In genomic region chr4:7719354-7720174, GRCh38 we compare ENCODE assay signal across 8 cellular contexts.
DNase-seq lines count a peak whose midpoint lies in the region; ATAC-seq, FAIRE-seq and TF ChIP-seq lines count a peak whose summit lies in the region.

No MANE protein-coding gene starts in this region.

- 25 to 51% (median 26%) methylated on average over 17 to 33 of the region's 33 CpGs for WGBS in ovary, 3 donors

- H3K4me3 ChIP-seq in OCI-LY1 (ENCODE audit: low read depth, low read length, poor library complexity, severe bottlenecking) (no peak overlapping the region), fibroblast of mammary gland (ENCODE audit: control insufficient read depth, low read depth, low read length) (no peak overlapping the region), ovary (no peak overlapping the region)

- H3K27ac ChIP-seq in OCI-LY1 (ENCODE audit: low read depth, low read length, poor library complexity, severe bottlenecking) (no peak overlapping the region), ovary (no peak overlapping the region)

- H3K27me3 ChIP-seq in OCI-LY1 (ENCODE audit: insufficient read depth, low read length): no peaks in the 10 kb centered on the region
- H3K27me3 ChIP-seq in ovary: no peaks in the 10 kb centered on the region

- H3K4me1 Mint-ChIP-seq in activated T-cell treated with anti-CD3 and anti-CD28 coated beads, Interleukin-2, amount 50 U/mL, for 72 hours (ENCODE audit: low read depth): no peaks in the 10 kb centered on the region
- H3K4me1 Mint-ChIP-seq in type B pancreatic cell (ENCODE audit: unreplicated experiment): peaks cover 3% of the 10 kb centered on the region

- H3K9me2 ChIP-seq in OCI-LY1 (ENCODE audit: low read depth, low read length): no peaks in the 10 kb centered on the region

- H3K9me3 Mint-ChIP-seq in activated T-cell treated with anti-CD3 and anti-CD28 coated beads, Interleukin-2, amount 50 U/mL, for 72 hours: peaks cover 4 to 7% of the 10 kb centered on the region in 2 donors
- no peaks in the 10 kb centered on the region for H3K9me3 Mint-ChIP-seq in type B pancreatic cell

- H3K27ac Mint-ChIP-seq in activated T-cell treated with anti-CD3 and anti-CD28 coated beads, Interleukin-2, amount 50 U/mL, for 72 hours: no peak overlapping the region
- H3K27ac Mint-ChIP-seq in type B pancreatic cell: no peak overlapping the region

- H3K36me3 ChIP-seq in OCI-LY1 (ENCODE audit: insufficient read depth, low read length) (no peaks in the 10 kb centered on the region), ovary (no peaks in the 10 kb centered on the region)

- H3K79me2 ChIP-seq in OCI-LY1 (ENCODE audit: insufficient read depth, low read length): no peaks in the 10 kb centered on the region

- TF ChIP-seq CTCF in OCI-LY1 (IDR thresholded peaks at IDR 0.05; ENCODE audit: low read length): peak; percentile 48
- peak; percentile 65 for TF ChIP-seq CTCF in fibroblast of mammary gland (conservative IDR thresholded peaks at IDR 0.05; ENCODE audit: control insufficient read depth, insufficient read depth, low read depth, low read length)
- peak; percentile 77 to 81 (median 80) for TF ChIP-seq CTCF in ovary (IDR thresholded peaks at IDR 0.05)
- TF ChIP-seq CTCF in type B pancreatic cell (conservative IDR thresholded peaks at IDR 0.05): peak; percentile 95

- intact Hi-C loops in ovary (cut with DNase I): loop anchor here (2.0 to 10.0 kb wide), 5 partner anchors 255 to 527 kb away; partner anchors contain the start of gene SORCS2 (in 4 of the 4)

- no peaks in the 10 kb centered on the region for H3K4me1 ChIP-seq in OCI-LY1 (ENCODE audit: insufficient read depth, low read length, severe bottlenecking)
- peaks cover 2% of the 10 kb centered on the region for H3K4me1 ChIP-seq in ovary (ENCODE audit: insufficient read depth)

- TF ChIP-seq POLR2A in GM12891 (IDR thresholded peaks at IDR 0.05; ENCODE audit: low read depth, low read length) (no peak), ovary (IDR thresholded peaks at IDR 0.05) (no peak)

- peaks cover 23% of the 10 kb centered on the region for H3K27me3 Mint-ChIP-seq in activated T-cell treated with anti-CD3 and anti-CD28 coated beads, Interleukin-2, amount 50 U/mL, for 72 hours (ENCODE audit: low read depth)
- H3K27me3 Mint-ChIP-seq in type B pancreatic cell: peaks cover 23% of the 10 kb centered on the region

- no peaks in the 10 kb centered on the region for H3F3A ChIP-seq in OCI-LY1 (ENCODE audit: insufficient read depth, low read length)

- peaks cover 0 to 2% of the 10 kb centered on the region in 2 donors for H3K36me3 Mint-ChIP-seq in activated T-cell treated with anti-CD3 and anti-CD28 coated beads, Interleukin-2, amount 50 U/mL, for 72 hours (ENCODE audit: insufficient read depth in 2 of 2)
- H3K36me3 Mint-ChIP-seq in type B pancreatic cell: peaks cover 8% of the 10 kb centered on the region

- ATAC-seq in activated T-cell treated with anti-CD3 and anti-CD28 coated beads, Interleukin-2, amount 50 U/mL, for 72 hours (replicated peaks in 1 of 2): peak; percentile 56 to 68
- no peak for ATAC-seq in HG03342 (IDR thresholded peaks at IDR 0.05; ENCODE audit: unreplicated experiment)

- no peaks in the 10 kb centered on the region for H4K20me1 ChIP-seq in OCI-LY1 (ENCODE audit: insufficient read depth, low read length)

- TF ChIP-seq EP300 in ovary (IDR thresholded peaks at IDR 0.05): no peak

- FAIRE-seq in GM12891 (lab: Jason Lieb, UNC): no peak

- H3K4me3 Mint-ChIP-seq in activated T-cell treated with anti-CD3 and anti-CD28 coated beads, Interleukin-2, amount 50 U/mL, for 72 hours: no peak overlapping the region
- no peak overlapping the region for H3K4me3 Mint-ChIP-seq in type B pancreatic cell

- no peak overlapping the region for H3K9ac ChIP-seq in OCI-LY1 (ENCODE audit: low read length)

- no peak overlapping the region for H3K4me2 ChIP-seq in OCI-LY1 (ENCODE audit: low read length)

- DNase-seq in 8988T (peak; percentile 96), GM12891 (ENCODE audit: insufficient read length, low spot score) (peak; percentile 90), fibroblast of mammary gland (ENCODE audit: low read depth) (peak; percentile 19), ovary (peak; percentile 69 to 87 (median 83)), type B pancreatic cell (ENCODE audit: extremely low spot score, unreplicated experiment) (peak; percentile 89)
- peak; percentile 61 to 70 for DNase-seq in activated T-cell treated with anti-CD3 and anti-CD28 coated beads, Interleukin-2, amount 50 U/mL, for 72 hours

- H3K9me3 ChIP-seq in OCI-LY1 (ENCODE audit: low read length): no peaks in the 10 kb centered on the region
- no peaks in the 10 kb centered on the region for H3K9me3 ChIP-seq in ovary

- no peak overlapping the region for H2AFZ ChIP-seq in OCI-LY1 (ENCODE audit: low read length)

TF ChIP-seq in GM12891, 5 proteins besides CTCF, POLR2A, EP300 and RAD21:
- no peak for TF ChIP-seq POU2F2 (IDR thresholded peaks at IDR 0.05; ENCODE audit: low read depth, low read length)
- TF ChIP-seq POLR2AphosphoS5 (IDR thresholded peaks at IDR 0.05; ENCODE audit: low read depth, low read length): no peak
- TF ChIP-seq SPI1 (IDR thresholded peaks at IDR 0.05; ENCODE audit: low read depth, low read length): no peak

Comparison
In these comparisons a context has a peak if more than half of its experiments do, and no peak if none do; other contexts are left out.
1. DNase-seq: peak in every context shown above with its lines; median percentile 96 in 8988T; 90 in GM12891; 89 in type B pancreatic cell; 83 in ovary; 66 in activated T-cell treated with anti-CD3 and anti-CD28 coated beads, Interleukin-2, amount 50 U/mL, for 72 hours; 19 in fibroblast of mammary gland.